In the genomic region with DNA sequence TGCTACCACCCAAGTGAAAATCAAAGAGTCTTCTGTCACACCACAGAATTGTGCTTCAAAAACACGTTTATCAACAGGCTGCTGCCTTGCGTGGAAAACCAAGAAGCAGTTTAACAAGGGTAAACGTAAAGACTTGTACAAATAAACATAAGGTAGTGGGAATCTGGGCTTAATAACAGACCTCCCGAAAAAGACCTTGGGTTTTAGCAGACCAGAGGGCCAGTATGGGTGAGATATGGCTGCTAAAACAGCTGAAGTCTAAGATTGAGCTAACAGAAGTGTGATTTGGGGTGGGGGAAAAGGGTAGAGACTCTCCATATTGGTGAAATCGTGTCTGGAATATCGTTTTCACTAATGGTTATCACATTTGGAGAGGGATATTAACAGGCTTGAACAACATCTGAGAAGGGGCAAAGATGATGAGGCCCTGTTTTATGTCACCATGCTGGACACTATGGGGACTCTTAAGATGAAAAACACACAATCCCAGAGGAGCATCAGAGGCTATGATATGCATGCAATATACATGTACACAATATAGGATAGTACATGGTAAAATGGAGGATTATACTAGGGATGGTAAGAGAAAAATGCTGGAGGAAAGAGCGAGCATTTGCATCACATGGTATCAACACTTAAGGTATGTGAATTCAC, we compare ENCODE assay signal across 10 cellular contexts. TPM values are rescaled to one million over a fixed set of nuclear protein-coding genes. Genes with fewer than 3 reads are reported as not detected.
DNase-seq lines count a peak whose midpoint lies in the region; ATAC-seq and TF ChIP-seq lines count a peak whose summit lies in the region.
"Had no signal": no experiment of that assay in that cellular context is flagged by ENCODE, and none has a peak within 500 bp of the region (broad histone marks: within the 10 kb centered on the region; RNA-seq: fewer than 3 reads in every experiment).

No MANE protein-coding gene starts in this region.

- no peak overlapping the region for H3K23ac ChIP-seq in mesendoderm (ENCODE audit: low read length)

- H3K79me2 ChIP-seq in mesendoderm (ENCODE audit: control insufficient read depth, insufficient read depth, low read length): peaks cover 2% of the 10 kb centered on the region

- H3K36me3 ChIP-seq in mesendoderm (ENCODE audit: control insufficient read depth, insufficient read depth, low read length) (no peaks in the 10 kb centered on the region), upper lobe of left lung (peaks cover 0 to 19% (median 7%) of the 10 kb centered on the region in 4 donors)

- TF ChIP-seq CTCF in brain (conservative IDR thresholded peaks at IDR 0.05) (no peak), upper lobe of left lung (IDR thresholded peaks at IDR 0.05) (no peak)

- H4K5ac ChIP-seq in mesendoderm (ENCODE audit: low read length): no peak overlapping the region

- no peak overlapping the region for H3K4ac ChIP-seq in mesendoderm (ENCODE audit: low read depth, low read length)

- no peak overlapping the region for H2BK15ac ChIP-seq in mesendoderm (replicated peaks; ENCODE audit: low read depth)

- no peak overlapping the region for H2AK5ac ChIP-seq in mesendoderm (ENCODE audit: low read length)

- peak overlapping the region; percentile 76 for H3K4me3 Mint-ChIP-seq in activated naive CD4-positive, alpha-beta T cell treated with anti-CD3 and anti-CD28 coated beads, Interleukin-2, amount 10 ng/mL, durations not matched to agents 7 days and 5 days
- H3K4me3 Mint-ChIP-seq in brain: peak overlapping the region; percentile 84 to 89 (median 85)

- no peaks in the 10 kb centered on the region for H3K27me3 ChIP-seq in mesendoderm (ENCODE audit: insufficient read depth, low read length, poor library complexity)
- no peaks in the 10 kb centered on the region for H3K27me3 ChIP-seq in upper lobe of left lung

- no peaks in the 10 kb centered on the region for H3K9me3 ChIP-seq in upper lobe of left lung

- no peak overlapping the region for H4K8ac ChIP-seq in mesendoderm (ENCODE audit: low read depth, low read length)

- H3K27me3 Mint-ChIP-seq in activated naive CD4-positive, alpha-beta T cell treated with anti-CD3 and anti-CD28 coated beads, Interleukin-2, amount 10 ng/mL, durations not matched to agents 7 days and 5 days: peaks cover 5% of the 10 kb centered on the region
- peaks cover 4% of the 10 kb centered on the region for H3K27me3 Mint-ChIP-seq in brain

- H3K9ac ChIP-seq in mesendoderm (ENCODE audit: low read length): peak overlapping the region; percentile 88

- H3K56ac ChIP-seq in mesendoderm (ENCODE audit: low read length): peak overlapping the region; percentile 95

- no peak overlapping the region for H2BK120ac ChIP-seq in mesendoderm (ENCODE audit: low read depth, low read length)

- H3K4me1 ChIP-seq in mesendoderm (ENCODE audit: control insufficient read depth, low read depth, low read length) (peaks cover 5% of the 10 kb centered on the region), upper lobe of left lung (peaks cover 17 to 28% (median 22%) of the 10 kb centered on the region in 4 donors)

- no peak for TF ChIP-seq POLR2A in upper lobe of left lung (IDR thresholded peaks at IDR 0.05)

- peaks cover 43% of the 10 kb centered on the region for H3K36me3 Mint-ChIP-seq in activated naive CD4-positive, alpha-beta T cell treated with anti-CD3 and anti-CD28 coated beads, Interleukin-2, amount 10 ng/mL, durations not matched to agents 7 days and 5 days
- peaks cover 12% of the 10 kb centered on the region for H3K36me3 Mint-ChIP-seq in brain

- CTCF ChIA-PET in activated naive CD4-positive, alpha-beta T cell treated with anti-CD3 and anti-CD28 coated beads, Interleukin-2, amount 10 ng/mL, durations not matched to agents 7 days and 5 days (lab: Charles Lee): interaction anchor here (1.0 to 3.8 kb wide), 6 partner anchors 15 to 285 kb away, joined by 3 to 17 read pairs (median 8); partner anchors contain the start of gene RHOC

- H2BK5ac ChIP-seq in mesendoderm (ENCODE audit: low read length): no peak overlapping the region

- H3K9me3 Mint-ChIP-seq in activated naive CD4-positive, alpha-beta T cell treated with anti-CD3 and anti-CD28 coated beads, Interleukin-2, amount 10 ng/mL, durations not matched to agents 7 days and 5 days: no peaks in the 10 kb centered on the region
- peaks cover 0 to 6% (median 0%) of the 10 kb centered on the region in 5 experiments for H3K9me3 Mint-ChIP-seq in brain

- WGBS in mesendoderm (ENCODE audit: extremely low coverage, insufficient coverage, low lambda C conversion rate): no CpG with 5 or more reads among the region's 7 CpGs
- 42 to 44% methylated on average over 7 of the region's 7 CpGs for WGBS in upper lobe of left lung, 2 donors

- peak overlapping the region; percentile 85 for H3K18ac ChIP-seq in mesendoderm (ENCODE audit: low read length)

- H3K27ac Mint-ChIP-seq in activated naive CD4-positive, alpha-beta T cell treated with anti-CD3 and anti-CD28 coated beads, Interleukin-2, amount 10 ng/mL, durations not matched to agents 7 days and 5 days: peak overlapping the region; percentile 79
- peak overlapping the region; percentile 74 to 85 (median 83) for H3K27ac Mint-ChIP-seq in brain

- ATAC-seq in upper lobe of left lung (ENCODE audit: low FRiP score in 2 of 2): no peak
- ATAC-seq in HG02870 (IDR thresholded peaks at IDR 0.05; ENCODE audit: unreplicated experiment): no peak
- no peak for ATAC-seq in HG03565 (IDR thresholded peaks at IDR 0.05; ENCODE audit: unreplicated experiment)

- no peak for DNase-seq in activated naive CD4-positive, alpha-beta T cell treated with anti-CD3 and anti-CD28 coated beads, Interleukin-2, amount 10 ng/mL, durations not matched to agents 7 days and 5 days
- no peak for DNase-seq in activated naive CD4-positive, alpha-beta T cell treated with Interleukin-2 at 50 U/mL for 16 hours
- DNase-seq in mesendoderm (no peak), upper lobe of left lung (no peak), hepatic stellate cell (ENCODE audit: low spot score) (no peak)
- DNase-seq: cerebellar nuclear complex, DMS79 had no signal

- peaks cover 7% of the 10 kb centered on the region for H3K79me1 ChIP-seq in mesendoderm (ENCODE audit: low read length)

- TF ChIP-seq EP300 in upper lobe of left lung (IDR thresholded peaks at IDR 0.05): no peak

- H3K27ac ChIP-seq in mesendoderm (ENCODE audit: low read depth, low read length) (no peak overlapping the region), upper lobe of left lung (peak overlapping the region; percentile 88 to 97 (median 94))

- H3K4me1 Mint-ChIP-seq in activated naive CD4-positive, alpha-beta T cell treated with anti-CD3 and anti-CD28 coated beads, Interleukin-2, amount 10 ng/mL, durations not matched to agents 7 days and 5 days: peaks cover 34% of the 10 kb centered on the region
- peaks cover 36% of the 10 kb centered on the region for H3K4me1 Mint-ChIP-seq in brain

- peak overlapping the region; percentile 77 for H3K4me3 ChIP-seq in mesendoderm (ENCODE audit: low read length)
- peak overlapping the region in 3 of 4 donors; percentile 74 to 95 (median 88) for H3K4me3 ChIP-seq in upper lobe of left lung

- peak overlapping the region; percentile 49 for H3K4me2 ChIP-seq in mesendoderm (ENCODE audit: low read length)

RNA-seq across cellular contexts. Expression of gene MOV10, which starts 1.4 kb away (rescaled TPM):
- 25.7 TPM for polyA plus RNA-seq in brain (ENCODE audit: insufficient read depth, low read depth, low replicate concordance)
- polyA plus RNA-seq in mesendoderm (2013, experiment 1 of 2): 49.5 TPM
- 46.4 TPM for polyA plus RNA-seq in mesendoderm (2013, experiment 2 of 2)
- 100 to 1,000 TPM in 2 of 6 donors, 10 to 100 TPM in 4; 26.5 to 161 (median 56.0) TPM for total RNA-seq in upper lobe of left lung

RNA-seq across cellular contexts. Expression of gene RHOC, which starts 31.1 kb away (rescaled TPM):
- polyA plus RNA-seq in brain (ENCODE audit: insufficient read depth, low read depth, low replicate concordance): 132 TPM
- polyA plus RNA-seq in mesendoderm (2013, experiment 1 of 2): 107 TPM
- polyA plus RNA-seq in mesendoderm (2013, experiment 2 of 2): 105 TPM
- total RNA-seq in upper lobe of left lung: 100 to 1,000 TPM in 5 of 6 donors, 10 to 100 TPM in 1; 80.9 to 218 (median 132) TPM

RNA-seq across cellular contexts. Expression of gene PPM1J, which starts 39.3 kb away (rescaled TPM):
- polyA plus RNA-seq in brain (ENCODE audit: insufficient read depth, low read depth, low replicate concordance): 1.6 TPM
- polyA plus RNA-seq in mesendoderm (2013, experiment 1 of 2): 9.5 TPM
- 8.6 TPM for polyA plus RNA-seq in mesendoderm (2013, experiment 2 of 2)
- total RNA-seq in upper lobe of left lung: under 1 TPM in 5 of 6 donors, not detected in 1; 0.55 to 0.91 (median 0.74) TPM

RNA-seq across cellular contexts. Expression of gene CAPZA1, which starts 56.2 kb away (rescaled TPM):
- 26.4 TPM for polyA plus RNA-seq in brain (ENCODE audit: insufficient read depth, low read depth, low replicate concordance)
- 93.5 TPM for polyA plus RNA-seq in mesendoderm (2013, experiment 1 of 2)
- 91.3 TPM for polyA plus RNA-seq in mesendoderm (2013, experiment 2 of 2)
- total RNA-seq in upper lobe of left lung: 100 to 1,000 TPM in 5 of 6 donors, 10 to 100 TPM in 1; 91.1 to 196 (median 128) TPM

RNA-seq across cellular contexts. Expression of gene ST7L, which starts 56.9 kb away (rescaled TPM):
- polyA plus RNA-seq in brain (ENCODE audit: insufficient read depth, low read depth, low replicate concordance): 25.8 TPM
- 11.8 TPM for polyA plus RNA-seq in mesendoderm (2013, experiment 1 of 2)
- 15.3 TPM for polyA plus RNA-seq in mesendoderm (2013, experiment 2 of 2)
- 10 to 100 TPM; 14.4 to 33.9 (median 16.1) TPM for total RNA-seq in upper lobe of left lung
